In genomic region chr11:95835351-95835750, GRCh38 we compare ENCODE assay signal across 16 cellular contexts. TPM values are rescaled to one million over a fixed set of nuclear protein-coding genes. Genes with fewer than 3 reads are reported as not detected.
DNase-seq lines count a peak whose midpoint lies in the region; ATAC-seq and TF ChIP-seq lines count a peak whose summit lies in the region.
"Had no signal": no experiment of that assay in that cellular context is flagged by ENCODE, and none has a peak within 500 bp of the region (broad histone marks: within the 10 kb centered on the region; RNA-seq: fewer than 3 reads in every experiment).

No MANE protein-coding gene starts in this region.

- no peak overlapping the region for H3K4ac ChIP-seq in neuronal stem cell (ENCODE audit: low read length)

- no peak overlapping the region for H2BK120ac ChIP-seq in neuronal stem cell (ENCODE audit: low read depth, low read length)

- H3K18ac ChIP-seq in neuronal stem cell (ENCODE audit: low read length), result no peak overlapping the region

- no peak for TF ChIP-seq CTCF in HEK293 (tag by site-specific recombination; IDR thresholded peaks at IDR 0.05)
- TF ChIP-seq CTCF in choroid plexus epithelial cell (conservative IDR thresholded peaks at IDR 0.05; ENCODE audit: low read depth, low read length), result no peak
- no peak for TF ChIP-seq CTCF in osteoblast (IDR thresholded peaks at IDR 0.05; ENCODE audit: extremely low read depth, low read depth, low read length)

- H3K14ac ChIP-seq in neuronal stem cell (ENCODE audit: low read length), result no peak overlapping the region

- no peak overlapping the region for H2AFZ ChIP-seq in osteoblast (ENCODE audit: low read length)
- H2AFZ ChIP-seq in neuronal stem cell (ENCODE audit: low read length), result no peak overlapping the region
- H2AFZ ChIP-seq: hepatocyte had no signal

- no peak overlapping the region for H3K4me2 ChIP-seq in osteoblast (ENCODE audit: insufficient read depth, low read length)
- no peak overlapping the region for H3K4me2 ChIP-seq in neuronal stem cell (ENCODE audit: insufficient read depth, low read length, poor library complexity, severe bottlenecking)
- H3K4me2 ChIP-seq: hepatocyte had no signal

- no peaks in the 10 kb centered on the region for H3K79me1 ChIP-seq in neuronal stem cell (ENCODE audit: low read depth, low read length)

- H2AK5ac ChIP-seq in neuronal stem cell (ENCODE audit: low read depth, low read length), result no peak overlapping the region

- H2BK15ac ChIP-seq in neuronal stem cell (ENCODE audit: low read length), result no peak overlapping the region

- peaks cover 6% of the 10 kb centered on the region for H3K4me1 Mint-ChIP-seq in T-helper 17 cell
- H3K4me1 Mint-ChIP-seq: neural crest cell had no signal

- H3K27ac Mint-ChIP-seq in T-helper 17 cell, result no peak overlapping the region

- H3K4me3 ChIP-seq in HEK293 (ENCODE audit: low read depth, low read length), result no peak overlapping the region
- no peak overlapping the region for H3K4me3 ChIP-seq in choroid plexus epithelial cell (ENCODE audit: low read depth, low read length)
- H3K4me3 ChIP-seq in osteoblast (ENCODE audit: insufficient read depth, low read length), result no peak overlapping the region
- H3K4me3 ChIP-seq in neuronal stem cell (ENCODE audit: low read length in 2 of 2), result no peak overlapping the region
- H3K4me3 ChIP-seq: gastroesophageal sphincter, hepatocyte, right lobe of liver, testis had no signal

- H3K27ac ChIP-seq in HEK293 (ENCODE audit: extremely low read depth, low read depth, low read length), result no peak overlapping the region
- no peak overlapping the region for H3K27ac ChIP-seq in osteoblast (ENCODE audit: low read depth, low read length)
- H3K27ac ChIP-seq in neuronal stem cell (replicated peaks; ENCODE audit: low read length), result no peak overlapping the region
- H3K27ac ChIP-seq: hepatocyte, right lobe of liver, testis, WERI-Rb-1 had no signal

- H3K4me1 ChIP-seq in HEK293 (ENCODE audit: control insufficient read depth, insufficient read depth, low read length), result no peaks in the 10 kb centered on the region
- peaks cover 26% of the 10 kb centered on the region for H3K4me1 ChIP-seq in osteoblast (ENCODE audit: insufficient read depth, low read length)
- H3K4me1 ChIP-seq in neuronal stem cell (ENCODE audit: control insufficient read depth in 2 of 2, insufficient read depth in 1 of 2, low read depth in 1 of 2, low read length in 2 of 2), result no peaks in the 10 kb centered on the region
- H3K4me1 ChIP-seq: right lobe of liver, testis had no signal

- CTCF ChIA-PET in HEK293 (lab: Yijun Ruan, JAX), result interaction anchor here (0.6 to 3.2 kb wide), 30 partner anchors 7 to 815 kb away, joined by 3 to 27 read pairs (median 4); partner anchors contain the start of gene MAML2

- peaks cover 5% of the 10 kb centered on the region for H3K36me3 Mint-ChIP-seq in T-helper 17 cell (ENCODE audit: low read depth)

- no peak overlapping the region for H2BK5ac ChIP-seq in neuronal stem cell (ENCODE audit: low read length)

- DNase-seq in NCI-H1092 treated with DMSO at 0.1 percent for 48 hours (lab: John Stamatoyannopoulos, UW) (peak; percentile 33), choroid plexus epithelial cell (ENCODE audit: low read depth) (peak; percentile 44), osteoblast (ENCODE audit: insufficient read length, low spot score, missing footprints) (peak; percentile 74), neuronal stem cell (ENCODE audit: low spot score) (no peak), EL (no peak), T-helper 17 cell (no peak)

- H3K9ac ChIP-seq in neuronal stem cell (ENCODE audit: low read depth, low read length, poor library complexity), result no peak overlapping the region

- no peaks in the 10 kb centered on the region for H4K20me1 ChIP-seq in osteoblast (ENCODE audit: insufficient read depth, low read length)

- peaks cover 0 to 85% of the 10 kb centered on the region in 2 experiments; a peak in 2 of 3 replicates for H3K36me3 ChIP-seq in HEK293 (ENCODE audit: control insufficient read depth in 2 of 2, insufficient read depth in 1 of 2, low read length in 2 of 2)
- peaks cover 47% of the 10 kb centered on the region for H3K36me3 ChIP-seq in osteoblast (ENCODE audit: insufficient read depth, low read length)
- H3K36me3 ChIP-seq in neuronal stem cell (replicated peaks in 1 of 2; ENCODE audit: control insufficient read depth in 2 of 2, insufficient read depth in 2 of 2, low read length in 2 of 2), result peaks cover 1 to 100% of the 10 kb centered on the region in 2 donors

- no peaks in the 10 kb centered on the region for H3K79me2 ChIP-seq in osteoblast (ENCODE audit: insufficient read depth, low read length)

- H3K27me3 ChIP-seq in osteoblast (ENCODE audit: insufficient read depth, low read length) (no peaks in the 10 kb centered on the region), neuronal stem cell (ENCODE audit: control insufficient read depth in 3 of 3, insufficient read depth in 3 of 3, low read depth in 1 of 3, low read length in 3 of 3) (no peaks in the 10 kb centered on the region)
- H3K27me3 ChIP-seq: brain microvascular endothelial cell, gastroesophageal sphincter, hepatocyte, right lobe of liver, testis had no signal

- H2BK12ac ChIP-seq in neuronal stem cell (ENCODE audit: low read length), result no peak overlapping the region

- H4K8ac ChIP-seq in neuronal stem cell (ENCODE audit: low read depth, low read length), result no peak overlapping the region

- ATAC-seq in T-helper 17 cell, result no peak

- H4K91ac ChIP-seq in neuronal stem cell (ENCODE audit: low read depth, low read length, poor library complexity), result no peak overlapping the region

- POLR2A ChIA-PET in HEK293 (lab: Yijun Ruan, JAX), result interaction anchor here (1.2 to 1.8 kb wide), 2 partner anchors 44 to 508 kb away, joined by 3 to 5 read pairs; partner anchors contain the start of gene MAML2

- no peaks in the 10 kb centered on the region for H3K27me3 Mint-ChIP-seq in T-helper 17 cell
- H3K27me3 Mint-ChIP-seq: effector memory CD8-positive, alpha-beta T cell had no signal

- H3K9me3 ChIP-seq in HEK293 (ENCODE audit: control insufficient read depth, insufficient read depth, low read depth, low read length) (no peaks in the 10 kb centered on the region), osteoblast (ENCODE audit: low read depth, low read length) (no peaks in the 10 kb centered on the region), neuronal stem cell (replicated peaks in 1 of 2; ENCODE audit: control insufficient read depth in 2 of 2, insufficient read depth in 1 of 2, low read depth in 1 of 2, low read length in 2 of 2) (no peaks in the 10 kb centered on the region), T-helper 17 cell (ENCODE audit: control insufficient read depth, low read length, poor library complexity, severe bottlenecking) (no peaks in the 10 kb centered on the region)
- H3K9me3 ChIP-seq: gastroesophageal sphincter, right lobe of liver, testis had no signal

- H3K23ac ChIP-seq in neuronal stem cell (ENCODE audit: low read depth, low read length, poor library complexity), result no peak overlapping the region

- no CpG with 5 or more reads among the region's 3 CpGs for WGBS in neuronal stem cell (ENCODE audit: extremely low coverage in 2 of 2, insufficient read length in 2 of 2, insufficient replicate concordance in 1 of 2), 2 donors

- no peak overlapping the region for H3K4me3 Mint-ChIP-seq in T-helper 17 cell
- H3K4me3 Mint-ChIP-seq: activated T-cell treated with anti-CD3 and anti-CD28 coated beads, Interleukin-2, amount 50 U/mL, for 4 hours; effector memory CD8-positive, alpha-beta T cell; neural crest cell had no signal

TF ChIP-seq in HEK293, 187 proteins besides CTCF, POLR2A, EP300 and RAD21 (continues in another document):
- peak; percentile 43; the same call in 1 of the 2 replicates for TF ChIP-seq OSR2 (tag by site-specific recombination; IDR thresholded peaks at IDR 0.05)
- TF ChIP-seq ZNF501 (tag by site-specific recombination; IDR thresholded peaks at IDR 0.05), result no peak
- no peak for TF ChIP-seq ZSCAN23 (tag by site-specific recombination; IDR thresholded peaks at IDR 0.05)
- no peak for TF ChIP-seq ZNF560 (tag by site-specific recombination; IDR thresholded peaks at IDR 0.05; ENCODE audit: borderline replicate concordance)
- TF ChIP-seq FEZF1 (tag by site-specific recombination; IDR thresholded peaks at IDR 0.05), result peak; percentile 8; the same call in 1 of the 2 replicates
- no peak for TF ChIP-seq ZBTB10 (tag by site-specific recombination; IDR thresholded peaks at IDR 0.05)
- TF ChIP-seq PBX3 (CRISPR knock-in tag; IDR thresholded peaks at IDR 0.05), result no peak
- TF ChIP-seq EGR2 (tag by site-specific recombination; IDR thresholded peaks at IDR 0.05; ENCODE audit: low read depth), result no peak

RNA-seq across cellular contexts. Expression of gene CEP57, which starts 45.1 kb away (rescaled TPM):
- total RNA-seq in osteoblast, result 42.7 and 51.9 TPM in 2 replicates
- polyA plus RNA-seq in neuronal stem cell (2013, experiment 1 of 2), result 72.7 TPM
- polyA plus RNA-seq in neuronal stem cell (2013, experiment 2 of 2), result 73.7 TPM
- total RNA-seq in T-helper 17 cell, result 10 to 100 TPM; 61.5 to 67.1 TPM

RNA-seq across cellular contexts. Expression of gene FAM76B, which starts 45.8 kb away (rescaled TPM):
- total RNA-seq in osteoblast, result 26.8 and 37.1 TPM in 2 replicates
- polyA plus RNA-seq in neuronal stem cell (2013, experiment 1 of 2), result 39.2 TPM
- polyA plus RNA-seq in neuronal stem cell (2013, experiment 2 of 2), result 40.7 TPM
- total RNA-seq in T-helper 17 cell, result 10 to 100 TPM; 55.5 to 79.1 TPM

Comparison
In these comparisons a context has a peak if more than half of its experiments do, and no peak if none do; other contexts are left out.
1. DNase-seq: peak in NCI-H1092 treated with DMSO at 0.1 percent for 48 hours (single experiment), choroid plexus epithelial cell (single experiment) and osteoblast (single experiment); none in neuronal stem cell (single experiment), EL (single experiment) and T-helper 17 cell (0 of 3).